Comparison of ENCODE assay signal across 8 cellular contexts in the genomic region with DNA sequence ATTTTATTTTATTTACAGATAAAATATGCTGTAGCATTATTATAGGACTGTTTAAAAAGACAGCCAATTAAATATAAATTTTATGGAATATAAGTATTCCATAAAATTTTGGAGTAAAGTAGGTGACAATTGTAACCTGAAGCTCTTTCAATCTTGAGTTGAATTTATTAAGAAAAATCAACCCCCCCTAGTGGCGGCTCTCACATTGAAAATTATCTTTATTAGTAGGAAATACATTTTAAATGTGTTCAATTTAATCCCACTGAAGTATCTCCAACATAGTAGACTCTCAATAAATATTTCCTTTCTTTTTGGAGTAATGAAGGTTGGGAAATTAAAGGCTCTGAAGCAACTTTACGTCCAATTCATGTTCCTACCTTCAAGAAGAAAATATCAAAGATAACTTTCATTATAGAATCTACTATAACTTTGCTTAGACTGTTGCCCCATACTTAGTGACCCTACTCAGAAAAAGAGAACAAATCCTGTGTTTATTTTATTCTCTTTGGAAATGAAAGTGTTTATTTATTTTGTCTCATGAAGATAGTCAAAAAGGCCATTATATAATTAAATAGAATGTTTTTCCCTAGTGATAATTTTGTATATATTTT. TPM values are rescaled to one million over a fixed set of nuclear protein-coding genes. Genes with fewer than 3 reads are reported as not detected.
DNase-seq lines count a peak whose midpoint lies in the region; ATAC-seq lines count a peak whose summit lies in the region.

No MANE protein-coding gene starts in this region.

- no peaks in the 10 kb centered on the region for H3K9me3 ChIP-seq in right cardiac atrium (ENCODE audit: control insufficient read depth, low read length)

- peak; percentile 8 to 33 (median 20) for DNase-seq in activated CD4-positive, CD25-positive, alpha-beta regulatory T cell (lab: John Stamatoyannopoulos, UW)
- DNase-seq in NCI-H748 (lab: John Stamatoyannopoulos, UW; ENCODE audit: unreplicated experiment) (peak; percentile 47), right cardiac atrium (peak in 1 of 3 donors; percentile 65)
- peak; percentile 54 for DNase-seq in activated naive CD4-positive, alpha-beta T cell treated with anti-CD3 and anti-CD28 coated beads, Interleukin-2, amount 10 ng/mL, durations not matched to agents 7 days and 5 days
- DNase-seq in stimulated activated CD4-positive, alpha-beta T cell treated with anti-CD3 and anti-CD28 coated beads, Interleukin-1b, Interleukin-23, amount 100 ng/mL, for 48 hours, result peak; percentile 8

- no peaks in the 10 kb centered on the region for H3K27me3 ChIP-seq in right cardiac atrium (ENCODE audit: control insufficient read depth, insufficient read depth)

- ATAC-seq in activated CD4-positive, CD25-positive, alpha-beta regulatory T cell treated with anti-CD3 and anti-CD28 coated beads, Interleukin-2, amount 50 U/mL, for 24 hours, result no peak
- ATAC-seq in right cardiac atrium (no peak), GM21576 (IDR thresholded peaks at IDR 0.05; ENCODE audit: unreplicated experiment) (no peak), HG03378 (IDR thresholded peaks at IDR 0.05; ENCODE audit: unreplicated experiment) (no peak)

- H3K4me3 Mint-ChIP-seq in activated naive CD4-positive, alpha-beta T cell treated with anti-CD3 and anti-CD28 coated beads, Interleukin-2, amount 10 ng/mL, durations not matched to agents 7 days and 5 days, result peak overlapping the region; percentile 51

- intact Hi-C loops in right cardiac atrium (cut with DNase I), result loop anchor here in 3 of 4 donors (10.0 kb wide), 5 partner anchors 223 to 343 kb away; no protein-coding TSS in a partner anchor

- H3K9me3 Mint-ChIP-seq in activated naive CD4-positive, alpha-beta T cell treated with anti-CD3 and anti-CD28 coated beads, Interleukin-2, amount 10 ng/mL, durations not matched to agents 7 days and 5 days, result no peaks in the 10 kb centered on the region

- CTCF ChIA-PET in activated naive CD4-positive, alpha-beta T cell treated with anti-CD3 and anti-CD28 coated beads, Interleukin-2, amount 10 ng/mL, durations not matched to agents 7 days and 5 days (lab: Charles Lee), result interaction anchor here (0.8 to 3.0 kb wide), 15 partner anchors 13 to 380 kb away, joined by 3 to 15 read pairs (median 3); no protein-coding TSS in a partner anchor

- H3K4me1 ChIP-seq in right cardiac atrium (ENCODE audit: control insufficient read depth, insufficient read depth, low read length), result peaks cover 5% of the 10 kb centered on the region

- no peaks in the 10 kb centered on the region for H3K27me3 Mint-ChIP-seq in activated naive CD4-positive, alpha-beta T cell treated with anti-CD3 and anti-CD28 coated beads, Interleukin-2, amount 10 ng/mL, durations not matched to agents 7 days and 5 days

- H3K4me3 ChIP-seq in right cardiac atrium (ENCODE audit: low read length), result peak overlapping the region; percentile 78

- no peak overlapping the region for H3K27ac ChIP-seq in right cardiac atrium (ENCODE audit: low read length)

- peaks cover 21% of the 10 kb centered on the region for H3K36me3 Mint-ChIP-seq in activated naive CD4-positive, alpha-beta T cell treated with anti-CD3 and anti-CD28 coated beads, Interleukin-2, amount 10 ng/mL, durations not matched to agents 7 days and 5 days

- peaks cover 58% of the 10 kb centered on the region for H3K4me1 Mint-ChIP-seq in activated naive CD4-positive, alpha-beta T cell treated with anti-CD3 and anti-CD28 coated beads, Interleukin-2, amount 10 ng/mL, durations not matched to agents 7 days and 5 days

- no peak overlapping the region for H3K27ac Mint-ChIP-seq in activated naive CD4-positive, alpha-beta T cell treated with anti-CD3 and anti-CD28 coated beads, Interleukin-2, amount 10 ng/mL, durations not matched to agents 7 days and 5 days

- WGBS in right cardiac atrium, result 21% methylated on average over 2 of the region's 2 CpGs

RNA-seq across cellular contexts. Expression of gene AHR, which starts 3.1 kb away (rescaled TPM):
- 10 to 100 TPM; 17.4 to 30.3 (median 27.3) TPM for total RNA-seq in right cardiac atrium
- polyA plus RNA-seq in right cardiac atrium, result 7.6 TPM
